In genomic region chr9:21609506-21609905, GRCh38 we compare ENCODE assay signal across 24 cellular contexts.
A peak's percentile ranks its signal among the peaks of the same experiment; 100 is the strongest.
DNase-seq lines count a peak whose midpoint lies in the region; ATAC-seq and TF ChIP-seq lines count a peak whose summit lies in the region.
"Had no signal": no experiment of that assay in that cellular context is flagged by ENCODE, and none has a peak within 500 bp of the region (broad histone marks: within the 10 kb centered on the region; RNA-seq: fewer than 3 reads in every experiment).

No MANE protein-coding gene starts in this region.

- RAD21 ChIA-PET in HCT116 (lab: Charles Lee; ENCODE audit: low non-redundant PET in 1 of 2, low total read pairs in 2 of 2, uncharacterized antibody in 2 of 2, unreplicated experiment in 2 of 2), result no interaction called here

- H3F3A ChIP-seq in smooth muscle cell (ENCODE audit: low read depth), result peaks cover 19% of the 10 kb centered on the region

- H2AFZ ChIP-seq in HCT116 (ENCODE audit: low read depth, low read length, poor library complexity, severe bottlenecking) (no peak overlapping the region), smooth muscle cell (ENCODE audit: low read depth) (peak overlapping the region; percentile 11)
- H2AFZ ChIP-seq: GM23338 had no signal

- no peak for TF ChIP-seq POLR2A in HCT116 (IDR thresholded peaks at IDR 0.05; ENCODE audit: borderline replicate concordance, extremely low read depth, insufficient read depth, insufficient read length)

- TF ChIP-seq CTCF in HCT116 (IDR thresholded peaks at IDR 0.05 in 2 of 3, conservative IDR thresholded peaks at IDR 0.05 in 1 of 3; ENCODE audit: borderline replicate concordance in 1 of 3, insufficient read depth in 1 of 3, low read depth in 2 of 3, low read length in 2 of 3), result no peak
- no peak for TF ChIP-seq CTCF in RWPE2 (IDR thresholded peaks at IDR 0.05; ENCODE audit: poor library complexity, severe bottlenecking)
- no peak for TF ChIP-seq CTCF in smooth muscle cell (IDR thresholded peaks at IDR 0.05; ENCODE audit: borderline replicate concordance, insufficient read depth, poor library complexity, severe bottlenecking)

- peaks cover 3% of the 10 kb centered on the region for H3K36me3 Mint-ChIP-seq in activated naive CD4-positive, alpha-beta T cell treated with anti-CD3 and anti-CD28 coated beads, Interleukin-2, amount 50 U/mL, for 24 hours
- H3K36me3 Mint-ChIP-seq in activated naive CD4-positive, alpha-beta T cell treated with anti-CD3 and anti-CD28 coated beads, Interleukin-2, amount 10 ng/mL, durations not matched to agents 7 days and 5 days, result peaks cover 4% of the 10 kb centered on the region
- no peaks in the 10 kb centered on the region for H3K36me3 Mint-ChIP-seq in activated CD8-positive, alpha-beta memory T cell treated with anti-CD3 and anti-CD28 coated beads, Interleukin-2, amount 10 ng/mL, durations not matched to agents 7 days and 5 days
- H3K36me3 Mint-ChIP-seq: CD14-positive monocyte; CD8-positive, alpha-beta memory T cell had no signal

- no TSS peak for BruUV-seq in HCT116 (replicated peaks; lab: Mats Ljungman, UMichigan)

- no peaks in the 10 kb centered on the region for H3K27me3 Mint-ChIP-seq in activated naive CD4-positive, alpha-beta T cell treated with anti-CD3 and anti-CD28 coated beads, Interleukin-2, amount 50 U/mL, for 24 hours
- H3K27me3 Mint-ChIP-seq in activated naive CD4-positive, alpha-beta T cell treated with anti-CD3 and anti-CD28 coated beads, Interleukin-2, amount 10 ng/mL, durations not matched to agents 7 days and 5 days, result peaks cover 4% of the 10 kb centered on the region
- peaks cover under 1% of the 10 kb centered on the region for H3K27me3 Mint-ChIP-seq in activated CD8-positive, alpha-beta memory T cell treated with anti-CD3 and anti-CD28 coated beads, Interleukin-2, amount 10 ng/mL, durations not matched to agents 7 days and 5 days
- H3K27me3 Mint-ChIP-seq: CD4-positive, alpha-beta T cell had no signal

- CTCF ChIA-PET in activated naive CD4-positive, alpha-beta T cell treated with anti-CD3 and anti-CD28 coated beads, Interleukin-2, amount 10 ng/mL, durations not matched to agents 7 days and 5 days (lab: Charles Lee), result no interaction called here
- CTCF ChIA-PET in HCT116 (lab: Charles Lee), result no interaction called here
- CTCF ChIA-PET in activated CD8-positive, alpha-beta memory T cell treated with anti-CD3 and anti-CD28 coated beads, Interleukin-2, amount 10 ng/mL, durations not matched to agents 7 days and 5 days (lab: Charles Lee), result no interaction called here

- no peak for DNase-seq in activated naive CD4-positive, alpha-beta T cell treated with anti-CD3 and anti-CD28 coated beads, Interleukin-2, amount 10 ng/mL, durations not matched to agents 7 days and 5 days
- no peak for DNase-seq in HCT116 (ENCODE audit: low read depth, low spot score)
- DNase-seq in RWPE2 (ENCODE audit: low spot score), result no peak
- no peak for DNase-seq in smooth muscle cell (lab: John Stamatoyannopoulos, UW; ENCODE audit: unreplicated experiment)
- no peak for DNase-seq in activated CD8-positive, alpha-beta memory T cell treated with anti-CD3 and anti-CD28 coated beads, Interleukin-2, amount 10 ng/mL, durations not matched to agents 7 days and 5 days
- no peak for DNase-seq in HUDEP-2 (lab: John Stamatoyannopoulos, UW; ENCODE audit: unreplicated experiment in 76 of 76)
- DNase-seq: ACHN; AML-193; BE2C; CD4-positive, alpha-beta T cell; CD8-positive, alpha-beta memory T cell; DMS 273 treated with DMSO at 0.1 percent for 48 hours; DMS79; EL; GDM1; H9; HFFc6 had no signal

- POLR2A ChIA-PET in HCT116 (lab: Charles Lee), result interaction anchor here (1.5 kb wide), 1 partner anchor 74 kb away, joined by 6 read pairs; no protein-coding TSS in a partner anchor

- TF ChIP-seq RAD21 in HCT116 (IDR thresholded peaks at IDR 0.05; ENCODE audit: low read depth), result no peak

- H3K4me2 ChIP-seq in HCT116 (ENCODE audit: low read length) (peak overlapping the region; percentile 62), smooth muscle cell (no peak overlapping the region)
- H3K4me2 ChIP-seq: BLaER1 treated with 17β-estradiol and CSF1 and Interleukin-3, amounts not matched to agents 10 nM and 100 nM; GM23338 had no signal

- H3K36me3 ChIP-seq in HCT116 (ENCODE audit: control insufficient read depth in 1 of 2, insufficient read depth in 2 of 2, low read length in 2 of 2) (no peaks in the 10 kb centered on the region), RWPE2 (ENCODE audit: low read depth) (no peaks in the 10 kb centered on the region), smooth muscle cell (ENCODE audit: low read depth) (no peaks in the 10 kb centered on the region)
- H3K36me3 ChIP-seq: BE2C; BLaER1 treated with 17β-estradiol and CSF1 and Interleukin-3, amounts not matched to agents 10 nM and 100 nM had no signal

- H4K20me1 ChIP-seq in HCT116 (ENCODE audit: insufficient read depth) (no peaks in the 10 kb centered on the region), smooth muscle cell (ENCODE audit: low read depth) (no peaks in the 10 kb centered on the region)
- H4K20me1 ChIP-seq: BLaER1 treated with 17β-estradiol and CSF1 and Interleukin-3, amounts not matched to agents 10 nM and 100 nM had no signal

- H3K4me1 ChIP-seq in HCT116 (ENCODE audit: control insufficient read depth in 1 of 2, insufficient read depth in 2 of 2, low read length in 2 of 2), result peaks cover 61 to 88% of the 10 kb centered on the region in 2 experiments
- H3K4me1 ChIP-seq in RWPE2 (ENCODE audit: insufficient read depth, poor library complexity, severe bottlenecking), result peaks cover 24% of the 10 kb centered on the region
- H3K4me1 ChIP-seq in smooth muscle cell (ENCODE audit: low read depth), result peaks cover 7% of the 10 kb centered on the region
- H3K4me1 ChIP-seq: BE2C had no signal

- peak overlapping the region; percentile 38 for H3K27ac Mint-ChIP-seq in activated naive CD4-positive, alpha-beta T cell treated with anti-CD3 and anti-CD28 coated beads, Interleukin-2, amount 50 U/mL, for 24 hours
- no peak overlapping the region for H3K27ac Mint-ChIP-seq in activated naive CD4-positive, alpha-beta T cell treated with anti-CD3 and anti-CD28 coated beads, Interleukin-2, amount 10 ng/mL, durations not matched to agents 7 days and 5 days
- no peak overlapping the region for H3K27ac Mint-ChIP-seq in activated CD8-positive, alpha-beta memory T cell treated with anti-CD3 and anti-CD28 coated beads, Interleukin-2, amount 10 ng/mL, durations not matched to agents 7 days and 5 days
- H3K27ac Mint-ChIP-seq: CD14-positive monocyte; CD4-positive, alpha-beta T cell; GM23338; H9; HFFc6 had no signal

- ATAC-seq in HCT116 (no peak), RWPE2 (ENCODE audit: low read depth) (no peak), HG03565 (IDR thresholded peaks at IDR 0.05; ENCODE audit: unreplicated experiment) (no peak)
- no peak for ATAC-seq in activated CD8-positive, alpha-beta memory T cell treated with anti-CD3 and anti-CD28 coated beads, Interleukin-2, amount 10 ng/mL, durations not matched to agents 7 days and 5 days
- ATAC-seq: GM12878, GM23338 had no signal

- H3K4me1 Mint-ChIP-seq in activated naive CD4-positive, alpha-beta T cell treated with anti-CD3 and anti-CD28 coated beads, Interleukin-2, amount 50 U/mL, for 24 hours, result peaks cover 86% of the 10 kb centered on the region
- peaks cover 40% of the 10 kb centered on the region for H3K4me1 Mint-ChIP-seq in activated naive CD4-positive, alpha-beta T cell treated with anti-CD3 and anti-CD28 coated beads, Interleukin-2, amount 10 ng/mL, durations not matched to agents 7 days and 5 days
- H3K4me1 Mint-ChIP-seq in activated CD8-positive, alpha-beta memory T cell treated with anti-CD3 and anti-CD28 coated beads, Interleukin-2, amount 10 ng/mL, durations not matched to agents 7 days and 5 days, result peaks cover 13% of the 10 kb centered on the region

- 94% methylated on average over 1 of the region's 1 CpG for WGBS in smooth muscle cell (ENCODE audit: low lambda C conversion rate)

- H3K4me3 ChIP-seq in HCT116 (replicated peaks in 1 of 2; ENCODE audit: low read depth in 1 of 2, low read length in 2 of 2) (no peak overlapping the region), RWPE2 (ENCODE audit: severe bottlenecking) (no peak overlapping the region), smooth muscle cell (no peak overlapping the region)
- H3K4me3 ChIP-seq: BLaER1 treated with 17β-estradiol and CSF1 and Interleukin-3, amounts not matched to agents 10 nM and 100 nM; GM12878; GM23338 had no signal

- H3K9ac ChIP-seq in HCT116 (ENCODE audit: low read length) (0 out of 2 replicates have a peak overlapping the region, but pooled peaks have one; percentile 0), smooth muscle cell (ENCODE audit: low read depth) (no peak overlapping the region)
- H3K9ac ChIP-seq: BLaER1 treated with 17β-estradiol and CSF1 and Interleukin-3, amounts not matched to agents 10 nM and 100 nM had no signal

- H3K9me3 Mint-ChIP-seq in activated naive CD4-positive, alpha-beta T cell treated with anti-CD3 and anti-CD28 coated beads, Interleukin-2, amount 50 U/mL, for 24 hours, result peaks cover 7% of the 10 kb centered on the region
- no peaks in the 10 kb centered on the region for H3K9me3 Mint-ChIP-seq in activated naive CD4-positive, alpha-beta T cell treated with anti-CD3 and anti-CD28 coated beads, Interleukin-2, amount 10 ng/mL, durations not matched to agents 7 days and 5 days
- H3K9me3 Mint-ChIP-seq in activated CD8-positive, alpha-beta memory T cell treated with anti-CD3 and anti-CD28 coated beads, Interleukin-2, amount 10 ng/mL, durations not matched to agents 7 days and 5 days (ENCODE audit: low read depth), result no peaks in the 10 kb centered on the region
- H3K9me3 Mint-ChIP-seq: CD14-positive monocyte; CD4-positive, alpha-beta T cell; CD8-positive, alpha-beta memory T cell; GM23338; H9; HFFc6 had no signal

- H3K9me3 ChIP-seq in HCT116 (ENCODE audit: control insufficient read depth in 1 of 2, insufficient read depth in 1 of 2, low read depth in 1 of 2, low read length in 2 of 2) (no peaks in the 10 kb centered on the region), RWPE2 (ENCODE audit: severe bottlenecking) (no peaks in the 10 kb centered on the region), smooth muscle cell (replicated peaks; ENCODE audit: low read depth) (no peaks in the 10 kb centered on the region)
- H3K9me3 ChIP-seq: BE2C; BLaER1 treated with 17β-estradiol and CSF1 and Interleukin-3, amounts not matched to agents 10 nM and 100 nM had no signal

- intact Hi-C loops in HCT116 (cut with micrococcal nuclease), result no loop called here

- H3K79me2 ChIP-seq in HCT116 (ENCODE audit: insufficient read depth, low read length), result peaks cover 16% of the 10 kb centered on the region
- H3K79me2 ChIP-seq in smooth muscle cell (ENCODE audit: low read depth), result no peaks in the 10 kb centered on the region

- no peak overlapping the region for H3K4me3 Mint-ChIP-seq in activated naive CD4-positive, alpha-beta T cell treated with anti-CD3 and anti-CD28 coated beads, Interleukin-2, amount 50 U/mL, for 24 hours
- H3K4me3 Mint-ChIP-seq in activated naive CD4-positive, alpha-beta T cell treated with anti-CD3 and anti-CD28 coated beads, Interleukin-2, amount 10 ng/mL, durations not matched to agents 7 days and 5 days, result no peak overlapping the region
- no peak overlapping the region for H3K4me3 Mint-ChIP-seq in activated CD8-positive, alpha-beta memory T cell treated with anti-CD3 and anti-CD28 coated beads, Interleukin-2, amount 10 ng/mL, durations not matched to agents 7 days and 5 days
- H3K4me3 Mint-ChIP-seq: CD14-positive monocyte; CD4-positive, alpha-beta T cell; CD8-positive, alpha-beta memory T cell; GM23338; H9; HFFc6 had no signal

- no peaks in the 10 kb centered on the region for H3K9me2 ChIP-seq in HCT116 (ENCODE audit: insufficient read depth)

- H3K27ac ChIP-seq in HCT116 (ENCODE audit: low read depth, low read length) (peak overlapping the region; percentile 97), RWPE2 (ENCODE audit: poor library complexity, severe bottlenecking) (peak overlapping the region; percentile 90), smooth muscle cell (ENCODE audit: low read depth) (no peak overlapping the region)
- H3K27ac ChIP-seq: 22Rv1; BLaER1 treated with 17β-estradiol and CSF1 and Interleukin-3, amounts not matched to agents 10 nM and 100 nM had no signal

- no peaks in the 10 kb centered on the region for H3K27me3 ChIP-seq in HCT116 (ENCODE audit: insufficient read depth, low read length)
- no peaks in the 10 kb centered on the region for H3K27me3 ChIP-seq in RWPE2 (ENCODE audit: insufficient read depth, poor library complexity, severe bottlenecking)
- no peaks in the 10 kb centered on the region for H3K27me3 ChIP-seq in smooth muscle cell (ENCODE audit: low read depth)
- H3K27me3 ChIP-seq: BE2C; BLaER1 treated with 17β-estradiol and CSF1 and Interleukin-3, amounts not matched to agents 10 nM and 100 nM had no signal
